ENCODE assay signal across 29 cellular contexts in the genomic region with DNA sequence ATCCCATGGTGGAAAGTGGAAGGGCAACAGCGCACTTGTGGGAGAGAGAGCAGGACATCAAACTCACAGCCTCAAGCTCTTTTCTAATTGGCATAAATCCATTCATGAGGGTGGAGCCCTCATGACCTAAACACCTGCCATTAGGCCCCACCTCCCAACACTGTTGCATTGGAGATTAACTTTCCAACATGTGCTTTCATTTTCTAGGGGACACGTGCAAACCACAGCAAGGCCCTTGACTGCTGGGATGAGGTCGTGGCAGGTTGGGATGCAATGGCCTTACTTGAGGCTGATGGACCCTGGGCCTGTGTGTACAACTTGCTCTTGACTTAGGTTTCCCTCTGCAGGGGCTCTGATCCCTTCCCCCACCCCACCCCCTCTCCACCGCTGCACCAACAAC. TPM values are rescaled to one million over a fixed set of nuclear protein-coding genes. Genes with fewer than 3 reads are reported as not detected.
DNase-seq lines count a peak whose midpoint lies in the region; ATAC-seq and TF ChIP-seq lines count a peak whose summit lies in the region.
"Had no signal": no experiment of that assay in that cellular context is flagged by ENCODE, and none has a peak within 500 bp of the region (broad histone marks: within the 10 kb centered on the region; RNA-seq: fewer than 3 reads in every experiment).

No MANE protein-coding gene starts in this region.

- POLR2A ChIA-PET in HEK293 (lab: Yijun Ruan, JAX) (no interaction called here), PC-9 (lab: Charles Lee; ENCODE audit: unreplicated experiment) (no interaction called here)

- H3K79me2 ChIP-seq in PC-9 (ENCODE audit: low read depth): no peaks in the 10 kb centered on the region

- H3K27me3 ChIP-seq in BLaER1 (no peaks in the 10 kb centered on the region), PC-9 (ENCODE audit: insufficient read depth, low read depth) (no peaks in the 10 kb centered on the region), tibial artery (no peaks in the 10 kb centered on the region)
- H3K27me3 ChIP-seq: BE2C, body of pancreas, pancreas, right atrium auricular region had no signal

- no TSS peak for BruUV-seq in PC-9 (replicated peaks; lab: Mats Ljungman, UMichigan)

- no peaks in the 10 kb centered on the region for H3F3A ChIP-seq in PC-9 (ENCODE audit: insufficient read depth, low read depth)

- no peak overlapping the region for H2AFZ ChIP-seq in PC-9

- H3K9ac ChIP-seq in BLaER1: no peak overlapping the region

- H3K9me3 ChIP-seq in BLaER1 (no peaks in the 10 kb centered on the region), HEK293 (ENCODE audit: control insufficient read depth, insufficient read depth, low read depth, low read length) (no peaks in the 10 kb centered on the region), PC-9 (ENCODE audit: insufficient read depth, low read depth) (no peaks in the 10 kb centered on the region), tibial artery (no peaks in the 10 kb centered on the region)
- H3K9me3 ChIP-seq: BE2C, body of pancreas, pancreas, right atrium auricular region had no signal

- no peaks in the 10 kb centered on the region for H3K36me3 ChIP-seq in BLaER1
- no peaks in the 10 kb centered on the region for H3K36me3 ChIP-seq in HEK293 (ENCODE audit: control insufficient read depth in 2 of 2, insufficient read depth in 1 of 2, low read length in 2 of 2)
- no peaks in the 10 kb centered on the region for H3K36me3 ChIP-seq in PC-9 (ENCODE audit: low read depth)
- H3K36me3 ChIP-seq in tibial artery: no peaks in the 10 kb centered on the region
- H3K36me3 ChIP-seq: BE2C, pancreas, right atrium auricular region had no signal

- no peak for TF ChIP-seq CTCF in HEK293 (tag by site-specific recombination; IDR thresholded peaks at IDR 0.05)
- TF ChIP-seq CTCF in PC-9 (conservative IDR thresholded peaks at IDR 0.05): no peak
- TF ChIP-seq CTCF in tibial artery (IDR thresholded peaks at IDR 0.05): no peak

- H3K4me1 ChIP-seq in BLaER1 (peaks cover 38% of the 10 kb centered on the region), HEK293 (ENCODE audit: control insufficient read depth, insufficient read depth, low read length) (no peaks in the 10 kb centered on the region), PC-9 (replicated peaks; ENCODE audit: insufficient read depth) (peaks cover 3% of the 10 kb centered on the region; the same call in 1 of the 2 replicates), tibial artery (no peaks in the 10 kb centered on the region)
- H3K4me1 ChIP-seq: BE2C, body of pancreas, pancreas, right atrium auricular region had no signal

- CTCF ChIA-PET in HEK293 (lab: Yijun Ruan, JAX) (interaction anchor here (0.6 to 4.0 kb wide), 3 partner anchors 13 to 42 kb away, joined by 3 to 18 read pairs (median 3); no protein-coding TSS in a partner anchor), PC-9 (lab: Charles Lee) (no interaction called here)

- H3K4me3 ChIP-seq in BLaER1 (no peak overlapping the region), HEK293 (ENCODE audit: low read depth, low read length) (no peak overlapping the region), PC-9 (no peak overlapping the region), tibial artery (no peak overlapping the region)
- H3K4me3 ChIP-seq: body of pancreas, pancreas, right atrium auricular region had no signal

- intact Hi-C loops in PC-9 (cut with micrococcal nuclease; ENCODE audit: unreplicated experiment) (no loop called here), tibial artery (cut with DNase I; ENCODE audit: low total_unique reads) (no loop called here)

- H3K9me2 ChIP-seq in PC-9 (ENCODE audit: insufficient read depth): no peaks in the 10 kb centered on the region

- no peak for ATAC-seq in HG02623 (IDR thresholded peaks at IDR 0.05; ENCODE audit: unreplicated experiment)
- ATAC-seq: activated CD4-positive, CD25-positive, alpha-beta regulatory T cell treated with anti-CD3 and anti-CD28 coated beads, Interleukin-2, amount 50 U/mL, for 24 hours; body of pancreas; natural killer cell treated with Interleukin-12 subunit alpha and Interleukin-12 subunit beta and Interleukin-15 and Interleukin-18, amount 100 ng/mL, for 72 hours; pancreas had no signal

- H4K20me1 ChIP-seq in BLaER1 (no peaks in the 10 kb centered on the region), PC-9 (ENCODE audit: insufficient read depth) (no peaks in the 10 kb centered on the region)

- H3K4me2 ChIP-seq in BLaER1 (peak overlapping the region; percentile 6; the same call in 1 of the 2 replicates), PC-9 (no peak overlapping the region)

- DNase-seq in NCI-H2196 (lab: John Stamatoyannopoulos, UW; ENCODE audit: unreplicated experiment) (peak; percentile 83), erythroblast (lab: John Stamatoyannopoulos, UW) (peak; percentile 37 to 38), PC-9 (no peak), tibial artery (no peak), dedifferentiated amniotic fluid mesenchymal stem cell (ENCODE audit: extremely low spot score) (no peak)
- DNase-seq: ACHN; activated CD4-positive, alpha-beta T cell treated with anti-CD3 and anti-CD28 coated beads, Interleukin-2, amount 50 U/mL, for 48 hours; activated naive CD4-positive, alpha-beta T cell treated with Interleukin-2 at 50 U/mL for 16 hours; BE2C; body of pancreas; COR-L47; DMS79; GF-D8; H9; islet precursor cell; Karpas-422; NCI-H1048; NCI-H187; NCI-H446; pancreas; stimulated activated CD4-positive, alpha-beta T cell treated with anti-CD3 and anti-CD28 coated beads, Interleukin-12 subunit alpha, Interleukin-12 subunit beta, amount 100 ng/mL, for 4 hours; stimulated activated CD4-positive, alpha-beta T cell treated with anti-CD3 and anti-CD28 coated beads, Interleukin-4, amount 100 ng/mL, for 1 hour had no signal

- H3K27ac ChIP-seq in BLaER1 (no peak overlapping the region), HEK293 (ENCODE audit: extremely low read depth, low read depth, low read length) (no peak overlapping the region), PC-9 (no peak overlapping the region), tibial artery (no peak overlapping the region)
- H3K27ac ChIP-seq: body of pancreas, pancreas, right atrium auricular region, RWPE1 had no signal

- no peak for TF ChIP-seq POLR2A in erythroblast (IDR thresholded peaks at IDR 0.05; ENCODE audit: low read length)

TF ChIP-seq in HEK293, 187 proteins besides CTCF, POLR2A, EP300 and RAD21:
- no peak for TF ChIP-seq ZNF560 (tag by site-specific recombination; IDR thresholded peaks at IDR 0.05; ENCODE audit: borderline replicate concordance)
- TF ChIP-seq ZNF366 (tag by site-specific recombination; conservative IDR thresholded peaks at IDR 0.05): no peak
- TF ChIP-seq ZNF433 (tag by site-specific recombination; IDR thresholded peaks at IDR 0.05; ENCODE audit: low read depth): no peak
- TF ChIP-seq PRDM1 (tag by site-specific recombination; IDR thresholded peaks at IDR 0.05): peak; percentile 29; the same call in 1 of the 2 replicates
- TF ChIP-seq YY1 (tag by site-specific recombination; IDR thresholded peaks at IDR 0.05): no peak
- no peak for TF ChIP-seq REPIN1 (tag by site-specific recombination; IDR thresholded peaks at IDR 0.05; ENCODE audit: low read depth)
- no peak for TF ChIP-seq OSR2 (tag by site-specific recombination; IDR thresholded peaks at IDR 0.05)
- TF ChIP-seq ZNF660 (tag by site-specific recombination; IDR thresholded peaks at IDR 0.05): no peak

RNA-seq across cellular contexts. Expression of a gene that starts 35.9 kb away (rescaled TPM):
- total RNA-seq in PC-9 (2021): 56.0 and 60.5 TPM in 2 replicates
- total RNA-seq: body of pancreas had no signal

Comparison
In these comparisons a context has a peak if more than half of its experiments do, and no peak if none do; other contexts are left out.
1. DNase-seq: peak in NCI-H2196 (single experiment) and erythroblast (2 of 2); none in PC-9 (0 of 2), tibial artery (0 of 2) and dedifferentiated amniotic fluid mesenchymal stem cell (single experiment).